In genomic region chr1:154407866-154408777, GRCh38 we compare ENCODE assay signal across 8 cellular contexts. TPM values are rescaled to one million over a fixed set of nuclear protein-coding genes. Genes with fewer than 3 reads are reported as not detected.
A peak's percentile ranks its signal among the peaks of the same experiment; 100 is the strongest.
DNase-seq lines count a peak whose midpoint lies in the region; ATAC-seq and TF ChIP-seq lines count a peak whose summit lies in the region.

No MANE protein-coding gene starts in this region.

- no peak for TF ChIP-seq CTCF in KMS-11 (conservative IDR thresholded peaks at IDR 0.05; ENCODE audit: low read depth, low read length)

- no peaks in the 10 kb centered on the region for H3K27me3 Mint-ChIP-seq in central memory CD8-positive, alpha-beta T cell
- H3K27me3 Mint-ChIP-seq in naive thymus-derived CD8-positive, alpha-beta T cell: no peaks in the 10 kb centered on the region

- H3K36me3 Mint-ChIP-seq in central memory CD8-positive, alpha-beta T cell (ENCODE audit: insufficient read depth): peaks cover 12% of the 10 kb centered on the region
- peaks cover 0 to 21% (median 4%) of the 10 kb centered on the region in 3 donors for H3K36me3 Mint-ChIP-seq in naive thymus-derived CD8-positive, alpha-beta T cell

- POLR2A ChIA-PET in naive thymus-derived CD8-positive, alpha-beta T cell (lab: Charles Lee): interaction anchor here (0.6 to 11.0 kb wide), 13 partner anchors 10 to 79 kb away, joined by 3 to 122 read pairs (median 4); no protein-coding TSS in a partner anchor

- H3K27me3 ChIP-seq in KMS-11 (ENCODE audit: insufficient read depth, low read depth): peaks cover 15% of the 10 kb centered on the region; the same call in 1 of the 2 replicates

- H3K4me3 ChIP-seq in KMS-11 (IDR thresholded peaks at IDR 0.05; ENCODE audit: insufficient read depth, low read depth, low read length): no peak overlapping the region

- H4K20me1 ChIP-seq in KMS-11 (ENCODE audit: insufficient read depth): no peaks in the 10 kb centered on the region

- H3K79me2 ChIP-seq in KMS-11 (ENCODE audit: insufficient read depth, low read depth): no peaks in the 10 kb centered on the region

- H3K4me1 ChIP-seq in KMS-11 (ENCODE audit: low read depth, poor library complexity, severe bottlenecking): peaks cover 51% of the 10 kb centered on the region

- H3K36me3 ChIP-seq in KMS-11 (ENCODE audit: insufficient read depth): no peaks in the 10 kb centered on the region

- DNase-seq in AML-193 (lab: John Stamatoyannopoulos, UW) (peak; percentile 18 to 24), SKM-1 (lab: John Stamatoyannopoulos, UW; ENCODE audit: unreplicated experiment) (no peak), OCI-M2 (lab: John Stamatoyannopoulos, UW; ENCODE audit: unreplicated experiment) (no peak), islet precursor cell (no peak)
- DNase-seq in central memory CD8-positive, alpha-beta T cell (ENCODE audit: low spot score in 2 of 2): no peak
- DNase-seq in naive thymus-derived CD8-positive, alpha-beta T cell: peak in 4 of 10 donors; percentile 24 to 40 (median 34)

- peak overlapping the region; percentile 93 for H3K4me2 ChIP-seq in KMS-11

- H3K4me3 Mint-ChIP-seq in central memory CD8-positive, alpha-beta T cell: peak overlapping the region; percentile 82
- peak overlapping the region; percentile 88 to 96 (median 93) for H3K4me3 Mint-ChIP-seq in naive thymus-derived CD8-positive, alpha-beta T cell

- H2AFZ ChIP-seq in KMS-11 (ENCODE audit: low read depth): no peak overlapping the region

- no peak overlapping the region; the same call in 1 of the 2 replicates for H3K9ac ChIP-seq in KMS-11

- H3K27ac Mint-ChIP-seq in central memory CD8-positive, alpha-beta T cell (ENCODE audit: low read depth): no peak overlapping the region
- H3K27ac Mint-ChIP-seq in naive thymus-derived CD8-positive, alpha-beta T cell: peak overlapping the region; percentile 90 to 98 (median 94)

- no peak for ATAC-seq in central memory CD8-positive, alpha-beta T cell (replicated peaks; ENCODE audit: extremely low read depth, poor library complexity, severe bottlenecking)
- ATAC-seq in naive thymus-derived CD8-positive, alpha-beta T cell: peak; percentile 13 to 16
- ATAC-seq in HG02885 (IDR thresholded peaks at IDR 0.05; ENCODE audit: poor library complexity, unreplicated experiment): no peak

- H3K9me3 Mint-ChIP-seq in central memory CD8-positive, alpha-beta T cell: no peaks in the 10 kb centered on the region
- no peaks in the 10 kb centered on the region for H3K9me3 Mint-ChIP-seq in naive thymus-derived CD8-positive, alpha-beta T cell

- H3K27ac ChIP-seq in KMS-11: no peak overlapping the region

- peaks cover 62% of the 10 kb centered on the region for H3K4me1 Mint-ChIP-seq in central memory CD8-positive, alpha-beta T cell
- H3K4me1 Mint-ChIP-seq in naive thymus-derived CD8-positive, alpha-beta T cell: peaks cover 43 to 86% (median 79%) of the 10 kb centered on the region in 4 donors

RNA-seq across cellular contexts. Expression of gene IL6R, which starts 3.0 kb away (rescaled TPM):
- 10 to 100 TPM; 44.4 to 49.9 TPM for total RNA-seq in naive thymus-derived CD8-positive, alpha-beta T cell
- polyA plus RNA-seq in naive thymus-derived CD8-positive, alpha-beta T cell: 10 to 100 TPM; 20.1 to 44.1 (median 28.4) TPM

Comparison
In these comparisons a context has a peak if more than half of its experiments do, and no peak if none do; other contexts are left out.
1. DNase-seq: peak in AML-193 (2 of 2); none in central memory CD8-positive, alpha-beta T cell (0 of 2), SKM-1 (single experiment), OCI-M2 (single experiment) and islet precursor cell (single experiment).
2. ATAC-seq: peak in naive thymus-derived CD8-positive, alpha-beta T cell (2 of 2); none in central memory CD8-positive, alpha-beta T cell (single experiment) and HG02885 (single experiment).